ENCODE assay signal across 9 cellular contexts in genomic region chr12:52949413-52950331, GRCh38. TPM values are rescaled to one million over a fixed set of nuclear protein-coding genes. Genes with fewer than 3 reads are reported as not detected.
DNase-seq lines count a peak whose midpoint lies in the region; ATAC-seq, FAIRE-seq and TF ChIP-seq lines count a peak whose summit lies in the region.
"Had no signal": no experiment of that assay in that cellular context is flagged by ENCODE, and none has a peak within 500 bp of the region (broad histone marks: within the 10 kb centered on the region; RNA-seq: fewer than 3 reads in every experiment).

No MANE protein-coding gene starts in this region.

- DNase-seq in NCI-H2107 treated with DMSO at 0.1 percent for 48 hours (lab: John Stamatoyannopoulos, UW; ENCODE audit: unreplicated experiment) (peak; percentile 84), NCI-H2107 (lab: John Stamatoyannopoulos, UW) (no peak), NCI-H510A treated with DMSO at 0.1 percent for 48 hours (lab: John Stamatoyannopoulos, UW) (peak; percentile 99), bronchial epithelial cell (ENCODE audit: low read depth) (peak; percentile 95), left lobe of liver (ENCODE audit: low spot score) (peak; percentile 62), upper lobe of right lung (peak; percentile 73), HUDEP-2 (lab: John Stamatoyannopoulos, UW; ENCODE audit: unreplicated experiment in 76 of 76) (no peak)

- H3K27me3 ChIP-seq in bronchial epithelial cell (ENCODE audit: control insufficient read depth, insufficient read depth, low read length) (no peaks in the 10 kb centered on the region), upper lobe of right lung (no peaks in the 10 kb centered on the region)

- peak; percentile 7 for TF ChIP-seq CTCF in bronchial epithelial cell (IDR thresholded peaks at IDR 0.05; ENCODE audit: insufficient read depth, low read length, severe bottlenecking)
- TF ChIP-seq CTCF in upper lobe of right lung (IDR thresholded peaks at IDR 0.05): no peak

- no peaks in the 10 kb centered on the region for H3K9me3 ChIP-seq in upper lobe of right lung
- H3K9me3 ChIP-seq: BLaER1 had no signal

- H3K4me1 ChIP-seq in upper lobe of right lung: peaks cover 7% of the 10 kb centered on the region
- H3K4me1 ChIP-seq: BLaER1 had no signal

- ATAC-seq in left lobe of liver: peak; percentile 39
- peak; percentile 81 for ATAC-seq in upper lobe of right lung
- no peak for ATAC-seq in HG03097 (IDR thresholded peaks at IDR 0.05; ENCODE audit: low FRiP score, unreplicated experiment)

- FAIRE-seq in bronchial epithelial cell (lab: Jason Lieb, UNC): no peak

- H3K27ac ChIP-seq in upper lobe of right lung: peak overlapping the region; percentile 88
- H3K27ac ChIP-seq: BLaER1 had no signal

- intact Hi-C loops in upper lobe of right lung (cut with DNase I): no loop called here

- peaks cover 18% of the 10 kb centered on the region for H3K36me3 ChIP-seq in bronchial epithelial cell (ENCODE audit: control insufficient read depth, insufficient read depth, low read length)
- peaks cover 14% of the 10 kb centered on the region for H3K36me3 ChIP-seq in upper lobe of right lung
- H3K36me3 ChIP-seq: BLaER1 had no signal

- H3K4me3 ChIP-seq in bronchial epithelial cell (ENCODE audit: low read depth, low read length): peak overlapping the region; percentile 77
- peak overlapping the region; percentile 62 for H3K4me3 ChIP-seq in upper lobe of right lung
- H3K4me3 ChIP-seq: BLaER1 had no signal

RNA-seq across cellular contexts. Expression of gene KRT18, which starts 0.8 kb away (rescaled TPM):
- total RNA-seq in bronchial epithelial cell (387 and 526 TPM in 2 replicates), left lobe of liver (194 TPM), upper lobe of right lung (255 TPM)

RNA-seq across cellular contexts. Expression of gene KRT8, which starts 44.8 kb away (rescaled TPM):
- total RNA-seq in bronchial epithelial cell: 146 and 309 TPM in 2 replicates
- 235 TPM for total RNA-seq in left lobe of liver
- total RNA-seq in upper lobe of right lung: 223 TPM

RNA-seq across cellular contexts. Expression of gene EIF4B, which starts 56.6 kb away (rescaled TPM):
- total RNA-seq in bronchial epithelial cell (1,485 and 2,183 TPM in 2 replicates), left lobe of liver (184 TPM), upper lobe of right lung (436 TPM)

Comparison
In these comparisons a context has a peak if more than half of its experiments do, and no peak if none do; other contexts are left out.
1. DNase-seq: peak in NCI-H2107 treated with DMSO at 0.1 percent for 48 hours (single experiment), NCI-H510A treated with DMSO at 0.1 percent for 48 hours (single experiment), bronchial epithelial cell (single experiment), left lobe of liver (single experiment) and upper lobe of right lung (single experiment); none in NCI-H2107 (single experiment) and HUDEP-2 (0 of 76).